ENCODE assay signal across 8 cellular contexts in the genomic region with DNA sequence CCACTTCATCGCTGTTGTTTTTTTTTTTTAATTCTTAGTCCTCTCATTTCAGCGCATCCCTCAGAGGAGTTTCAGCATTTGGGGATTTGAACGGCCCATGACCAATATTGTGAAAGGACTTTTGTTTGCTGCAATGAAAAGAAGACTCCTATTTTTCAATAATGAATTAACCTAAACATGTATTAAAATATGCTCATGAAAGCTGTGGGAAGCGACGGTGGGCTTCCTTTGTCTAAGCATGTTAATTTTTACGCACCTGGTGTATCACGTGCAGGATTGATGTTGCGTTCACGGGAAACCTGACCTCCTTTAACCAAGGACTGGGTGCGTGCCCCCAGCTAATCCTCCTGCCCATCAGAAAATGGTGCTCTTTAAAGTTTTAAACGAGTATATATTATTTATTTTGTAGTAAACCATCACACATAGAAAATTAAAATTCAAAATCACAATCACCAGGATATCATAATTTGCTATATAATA. TPM values are rescaled to one million over a fixed set of nuclear protein-coding genes. Genes with fewer than 3 reads are reported as not detected.
DNase-seq lines count a peak whose midpoint lies in the region; ATAC-seq and TF ChIP-seq lines count a peak whose summit lies in the region.

No MANE protein-coding gene starts in this region.

- no peak overlapping the region for H3K27ac Mint-ChIP-seq in activated CD4-positive, alpha-beta T cell treated with anti-CD3 and anti-CD28 coated beads, Interleukin-2, amount 10 ng/mL, durations not matched to agents 7 days and 5 days
- H3K27ac Mint-ChIP-seq in immature natural killer cell, result peak overlapping the region; percentile 58 to 86 (median 76)

- CTCF ChIA-PET in activated CD4-positive, alpha-beta T cell treated with anti-CD3 and anti-CD28 coated beads, Interleukin-2, amount 10 ng/mL, durations not matched to agents 7 days and 5 days (lab: Charles Lee), result interaction anchor here (0.5 to 1.7 kb wide), 4 partner anchors 10 to 602 kb away, joined by 3 to 7 read pairs (median 4); no protein-coding TSS in a partner anchor

- H3K4me3 ChIP-seq in WERI-Rb-1 (ENCODE audit: low read depth, low read length) (peak overlapping the region; percentile 84), thymus (ENCODE audit: low read length) (peak overlapping the region; percentile 62)

- TF ChIP-seq CTCF in WERI-Rb-1 (IDR thresholded peaks at IDR 0.05; ENCODE audit: low read depth, low read length) (no peak), GM10266 (IDR thresholded peaks at IDR 0.05; ENCODE audit: control insufficient read depth, insufficient read depth, low read depth, missing control alignments) (no peak)

- no peaks in the 10 kb centered on the region for H3K36me3 ChIP-seq in WERI-Rb-1
- no peaks in the 10 kb centered on the region for H3K36me3 ChIP-seq in thymus (ENCODE audit: control insufficient read depth, insufficient read depth)

- H3K4me3 Mint-ChIP-seq in activated CD4-positive, alpha-beta T cell treated with anti-CD3 and anti-CD28 coated beads, Interleukin-2, amount 10 ng/mL, durations not matched to agents 7 days and 5 days, result peak overlapping the region; percentile 76
- H3K4me3 Mint-ChIP-seq in immature natural killer cell, result peak overlapping the region; percentile 85 to 98 (median 90)

- H3K27me3 ChIP-seq in WERI-Rb-1 (ENCODE audit: insufficient read depth, low read depth, severe bottlenecking), result no peaks in the 10 kb centered on the region
- peaks cover 21% of the 10 kb centered on the region for H3K27me3 ChIP-seq in thymus (ENCODE audit: control insufficient read depth, insufficient read depth)

- H3K9me3 ChIP-seq in WERI-Rb-1 (ENCODE audit: severe bottlenecking) (no peaks in the 10 kb centered on the region), thymus (ENCODE audit: control insufficient read depth) (no peaks in the 10 kb centered on the region)

- peaks cover 10% of the 10 kb centered on the region for H3K4me1 ChIP-seq in thymus (ENCODE audit: control insufficient read depth, insufficient read depth, low read length)

- H3K9me3 Mint-ChIP-seq in activated CD4-positive, alpha-beta T cell treated with anti-CD3 and anti-CD28 coated beads, Interleukin-2, amount 10 ng/mL, durations not matched to agents 7 days and 5 days, result no peaks in the 10 kb centered on the region
- H3K9me3 Mint-ChIP-seq in immature natural killer cell, result no peaks in the 10 kb centered on the region

- 46% methylated on average over 11 of the region's 11 CpGs for WGBS in thymus

- no peaks in the 10 kb centered on the region for H3K36me3 Mint-ChIP-seq in activated CD4-positive, alpha-beta T cell treated with anti-CD3 and anti-CD28 coated beads, Interleukin-2, amount 10 ng/mL, durations not matched to agents 7 days and 5 days (ENCODE audit: low read depth)
- no peaks in the 10 kb centered on the region for H3K36me3 Mint-ChIP-seq in immature natural killer cell

- no peak overlapping the region for H3K27ac ChIP-seq in WERI-Rb-1
- H3K27ac ChIP-seq in thymus (ENCODE audit: low read depth), result no peak overlapping the region

- POLR2A ChIA-PET in activated CD4-positive, alpha-beta T cell treated with anti-CD3 and anti-CD28 coated beads, Interleukin-2, amount 10 ng/mL, durations not matched to agents 7 days and 5 days (lab: Charles Lee), result no interaction called here

- H3K4me1 Mint-ChIP-seq in activated CD4-positive, alpha-beta T cell treated with anti-CD3 and anti-CD28 coated beads, Interleukin-2, amount 10 ng/mL, durations not matched to agents 7 days and 5 days, result peaks cover 11% of the 10 kb centered on the region
- H3K4me1 Mint-ChIP-seq in immature natural killer cell, result peaks cover 10 to 16% of the 10 kb centered on the region in 2 donors

- no peak for ATAC-seq in GM19455 (IDR thresholded peaks at IDR 0.05; ENCODE audit: unreplicated experiment)

- no peak for DNase-seq in activated CD4-positive, alpha-beta T cell treated with anti-CD3 and anti-CD28 coated beads, Interleukin-2, amount 10 ng/mL, durations not matched to agents 7 days and 5 days
- DNase-seq in activated CD4-positive, alpha-beta T cell treated with anti-CD3 and anti-CD28 coated beads for 48 hours, result no peak
- DNase-seq in WERI-Rb-1 (no peak), immature natural killer cell (peak in 1 of 3 donors; percentile 3), GM10266 (ENCODE audit: extremely low spot score) (no peak), NCI-H1436 (lab: John Stamatoyannopoulos, UW) (no peak)

- peaks cover 46% of the 10 kb centered on the region for H3K27me3 Mint-ChIP-seq in activated CD4-positive, alpha-beta T cell treated with anti-CD3 and anti-CD28 coated beads, Interleukin-2, amount 10 ng/mL, durations not matched to agents 7 days and 5 days
- peaks cover 1 to 15% (median 5%) of the 10 kb centered on the region in 3 donors for H3K27me3 Mint-ChIP-seq in immature natural killer cell (ENCODE audit: low read depth in 3 of 3)

RNA-seq across cellular contexts. Expression of gene CCDC110, which starts 0.6 kb away (rescaled TPM):
- not detected for total RNA-seq in activated CD4-positive, alpha-beta T cell treated with anti-CD3 and anti-CD28 coated beads, Interleukin-2, amount 10 ng/mL, durations not matched to agents 7 days and 5 days
- polyA plus RNA-seq in immature natural killer cell (not detected), thymus (0.30 TPM)

RNA-seq across cellular contexts. Expression of gene UFSP2, which starts 46.3 kb away (rescaled TPM):
- 10 to 100 TPM; 17.9 to 20.3 TPM for total RNA-seq in activated CD4-positive, alpha-beta T cell treated with anti-CD3 and anti-CD28 coated beads, Interleukin-2, amount 10 ng/mL, durations not matched to agents 7 days and 5 days
- polyA plus RNA-seq in immature natural killer cell, result 10 to 100 TPM; 24.9 to 54.2 (median 31.9) TPM
- polyA plus RNA-seq in thymus, result 19.9 TPM
